ENCODE assay signal across 20 cellular contexts in genomic region chr19:29318581-29318980, GRCh38.
DNase-seq lines count a peak whose midpoint lies in the region; ATAC-seq and TF ChIP-seq lines count a peak whose summit lies in the region.
"Had no signal": no experiment of that assay in that cellular context is flagged by ENCODE, and none has a peak within 500 bp of the region (broad histone marks: within the 10 kb centered on the region; RNA-seq: fewer than 3 reads in every experiment).

No MANE protein-coding gene starts in this region.

- H3K27ac ChIP-seq in caudate nucleus (ENCODE audit: low read depth, low read length) (peak overlapping the region; percentile 85), right atrium auricular region (no peak overlapping the region)
- H3K27ac ChIP-seq: 22Rv1, A549, C4-2B had no signal

- H3K4me1 ChIP-seq in right atrium auricular region: no peaks in the 10 kb centered on the region
- H3K4me1 ChIP-seq: A549, Caco-2 had no signal

- DNase-seq in DMS 273 (lab: John Stamatoyannopoulos, UW; ENCODE audit: unreplicated experiment) (peak; percentile 44), DMS 273 treated with DMSO at 0.1 percent for 48 hours (lab: John Stamatoyannopoulos, UW) (no peak), caudate nucleus (lab: John Stamatoyannopoulos, UW) (no peak), glutamatergic neuron (no peak), lower leg skin (ENCODE audit: low spot score in 2 of 2) (no peak), right atrium auricular region (ENCODE audit: low spot score) (no peak)
- DNase-seq: AML-193; Caco-2; CD4-positive, alpha-beta T cell; DMS79 treated with DMSO at 0.1 percent for 48 hours; GOT3; H7; HFFc6; IMR-90 had no signal

- no peaks in the 10 kb centered on the region for H3K27me3 ChIP-seq in right atrium auricular region

- no peak for TF ChIP-seq POLR2A in lower leg skin (IDR thresholded peaks at IDR 0.05)

- peaks cover 30% of the 10 kb centered on the region for H3K9me3 Mint-ChIP-seq in glutamatergic neuron (ENCODE audit: unreplicated experiment)
- H3K9me3 Mint-ChIP-seq: CD4-positive, alpha-beta T cell had no signal

- 72 to 79% methylated on average over 6 of the region's 6 CpGs for WGBS in lower leg skin, 2 donors

- H3K4me3 Mint-ChIP-seq in glutamatergic neuron (ENCODE audit: unreplicated experiment): peak overlapping the region; percentile 34
- H3K4me3 Mint-ChIP-seq: CD4-positive, alpha-beta T cell; HFFc6 had no signal

- H3K27me3 Mint-ChIP-seq in glutamatergic neuron (ENCODE audit: unreplicated experiment): peaks cover 23% of the 10 kb centered on the region

- H3K4me1 Mint-ChIP-seq in glutamatergic neuron (ENCODE audit: low read depth, unreplicated experiment): peaks cover 57% of the 10 kb centered on the region

- peak overlapping the region; percentile 11 for H3K27ac Mint-ChIP-seq in glutamatergic neuron (ENCODE audit: unreplicated experiment)
- H3K27ac Mint-ChIP-seq: CD4-positive, alpha-beta T cell; HFFc6 had no signal

- intact Hi-C loops in lower leg skin (cut with DNase I; ENCODE audit: low total_unique reads): no loop called here

- ATAC-seq in HG02763 (IDR thresholded peaks at IDR 0.05; ENCODE audit: unreplicated experiment): no peak
- ATAC-seq: A549, GM12878, HCT116 had no signal

- H3K4me3 ChIP-seq in lower leg skin (ENCODE audit: low read depth, poor library complexity, severe bottlenecking) (no peak overlapping the region), right atrium auricular region (no peak overlapping the region)
- H3K4me3 ChIP-seq: A549, GM12878 had no signal

- TF ChIP-seq CTCF in glutamatergic neuron (IDR thresholded peaks at IDR 0.05; ENCODE audit: partially characterized antibody, unreplicated experiment) (no peak), lower leg skin (IDR thresholded peaks at IDR 0.05) (no peak), right atrium auricular region (IDR thresholded peaks at IDR 0.05) (no peak)

- H3K9me3 ChIP-seq in right atrium auricular region: no peaks in the 10 kb centered on the region
- H3K9me3 ChIP-seq: Caco-2 had no signal

- peaks cover 3% of the 10 kb centered on the region for H3K36me3 Mint-ChIP-seq in glutamatergic neuron (ENCODE audit: unreplicated experiment)

- no peaks in the 10 kb centered on the region for H3K36me3 ChIP-seq in right atrium auricular region
